ENCODE assay signal across 1 cellular context in genomic region chr4:147513952-147514351, GRCh38.
TF ChIP-seq lines count a peak whose summit lies in the region.

No MANE protein-coding gene starts in this region.

TF ChIP-seq in WTC11, 78 proteins besides CTCF, POLR2A, EP300 and RAD21 (continued from another document):
- TF ChIP-seq PRRX2 (CRISPR knock-in tag; IDR thresholded peaks at IDR 0.05) (no peak), ZNF263 (CRISPR knock-in tag; IDR thresholded peaks at IDR 0.05; ENCODE audit: low read depth) (no peak), CBFB (CRISPR knock-in tag; IDR thresholded peaks at IDR 0.05; ENCODE audit: low read depth) (no peak), NR1H2 (CRISPR knock-in tag; IDR thresholded peaks at IDR 0.05) (no peak), MLX (CRISPR knock-in tag; IDR thresholded peaks at IDR 0.05) (no peak)
